In genomic region chr21:46218906-46219590, GRCh38 we compare ENCODE assay signal across 20 cellular contexts. TPM values are rescaled to one million over a fixed set of nuclear protein-coding genes. Genes with fewer than 3 reads are reported as not detected.
A peak's percentile ranks its signal among the peaks of the same experiment; 100 is the strongest.
DNase-seq lines count a peak whose midpoint lies in the region; ATAC-seq, FAIRE-seq and TF ChIP-seq lines count a peak whose summit lies in the region.
"Had no signal": no experiment of that assay in that cellular context is flagged by ENCODE, and none has a peak within 500 bp of the region (broad histone marks: within the 10 kb centered on the region; RNA-seq: fewer than 3 reads in every experiment).

No MANE protein-coding gene starts in this region.

- H3K27ac ChIP-seq in testis, result no peak overlapping the region
- H3K27ac ChIP-seq: C4-2B had no signal

- no peak overlapping the region for H3K27ac Mint-ChIP-seq in activated CD8-positive, alpha-beta memory T cell treated with anti-CD3 and anti-CD28 coated beads, Interleukin-2, amount 10 ng/mL, durations not matched to agents 7 days and 5 days
- H3K27ac Mint-ChIP-seq in chondrocyte (ENCODE audit: unreplicated experiment), result no peak overlapping the region
- peak overlapping the region; percentile 90 for H3K27ac Mint-ChIP-seq in nephron progenitor cell
- no peak overlapping the region for H3K27ac Mint-ChIP-seq in natural killer cell

- H3K9me3 Mint-ChIP-seq in activated CD8-positive, alpha-beta memory T cell treated with anti-CD3 and anti-CD28 coated beads, Interleukin-2, amount 10 ng/mL, durations not matched to agents 7 days and 5 days (ENCODE audit: low read depth), result no peaks in the 10 kb centered on the region
- no peaks in the 10 kb centered on the region for H3K9me3 Mint-ChIP-seq in chondrocyte (ENCODE audit: low read depth)
- no peaks in the 10 kb centered on the region for H3K9me3 Mint-ChIP-seq in nephron progenitor cell
- H3K9me3 Mint-ChIP-seq in natural killer cell, result no peaks in the 10 kb centered on the region

- FAIRE-seq in GM12892 (lab: Jason Lieb, UNC), result no peak
- FAIRE-seq: HTR-8/SVneo, K562 had no signal

- no peaks in the 10 kb centered on the region for H3K36me3 Mint-ChIP-seq in activated CD8-positive, alpha-beta memory T cell treated with anti-CD3 and anti-CD28 coated beads, Interleukin-2, amount 10 ng/mL, durations not matched to agents 7 days and 5 days
- H3K36me3 Mint-ChIP-seq in chondrocyte (ENCODE audit: low read depth), result peaks cover 21% of the 10 kb centered on the region
- H3K36me3 Mint-ChIP-seq in nephron progenitor cell (ENCODE audit: low read depth), result peaks cover 33% of the 10 kb centered on the region
- H3K36me3 Mint-ChIP-seq in natural killer cell, result no peaks in the 10 kb centered on the region

- H3K27me3 ChIP-seq in testis, result no peaks in the 10 kb centered on the region

- DNase-seq in activated CD8-positive, alpha-beta memory T cell treated with anti-CD3 and anti-CD28 coated beads, Interleukin-2, amount 10 ng/mL, durations not matched to agents 7 days and 5 days, result peak; percentile 38
- no peak for DNase-seq in activated CD8-positive, alpha-beta memory T cell treated with anti-CD3 and anti-CD28 coated beads, Interleukin-2, amount 50 U/mL, for 4 hours
- DNase-seq in chondrocyte (ENCODE audit: low spot score), result peak; percentile 59
- DNase-seq in nephron progenitor cell, result no peak
- peak; percentile 9 for DNase-seq in testis
- DNase-seq in natural killer cell, result no peak
- DNase-seq in GM12892 (ENCODE audit: insufficient read length), result no peak
- DNase-seq: 8988T; EL; NCI-H1048; NCI-H146; NCI-H226; NCI-H526; NK-92 treated with Interleukin-12 subunit alpha and Interleukin-12 subunit beta, amount 100 ng/mL, for 24 hours; OCI-M1 had no signal

- H3K9me3 ChIP-seq in testis, result no peaks in the 10 kb centered on the region
- H3K9me3 ChIP-seq: HAP-1 had no signal

- H3K4me3 Mint-ChIP-seq in activated CD8-positive, alpha-beta memory T cell treated with anti-CD3 and anti-CD28 coated beads, Interleukin-2, amount 10 ng/mL, durations not matched to agents 7 days and 5 days, result no peak overlapping the region
- H3K4me3 Mint-ChIP-seq in chondrocyte (ENCODE audit: unreplicated experiment) (no peak overlapping the region), nephron progenitor cell (no peak overlapping the region), natural killer cell (no peak overlapping the region)

- no peak for ATAC-seq in activated CD8-positive, alpha-beta memory T cell treated with anti-CD3 and anti-CD28 coated beads, Interleukin-2, amount 10 ng/mL, durations not matched to agents 7 days and 5 days
- ATAC-seq in natural killer cell, result no peak
- ATAC-seq in GM18909 (IDR thresholded peaks at IDR 0.05; ENCODE audit: poor library complexity, unreplicated experiment), result no peak
- ATAC-seq: K562 had no signal

- no peaks in the 10 kb centered on the region for H3K4me1 Mint-ChIP-seq in activated CD8-positive, alpha-beta memory T cell treated with anti-CD3 and anti-CD28 coated beads, Interleukin-2, amount 10 ng/mL, durations not matched to agents 7 days and 5 days
- H3K4me1 Mint-ChIP-seq in chondrocyte (ENCODE audit: low read depth) (peaks cover 5% of the 10 kb centered on the region), nephron progenitor cell (peaks cover 25% of the 10 kb centered on the region), natural killer cell (peaks cover 0 to 15% of the 10 kb centered on the region in 2 donors)

- H3K4me3 ChIP-seq in testis, result no peak overlapping the region
- H3K4me3 ChIP-seq: HAP-1, K562 had no signal

- intact Hi-C loops in testis (cut with DNase I; ENCODE audit: low total_unique reads) (no loop called here), natural killer cell (cut with micrococcal nuclease) (no loop called here)

- TF ChIP-seq POLR2A in testis (IDR thresholded peaks at IDR 0.05) (no peak), GM12892 (IDR thresholded peaks at IDR 0.05; ENCODE audit: low read depth, low read length) (no peak)

- no peaks in the 10 kb centered on the region for H3K27me3 Mint-ChIP-seq in activated CD8-positive, alpha-beta memory T cell treated with anti-CD3 and anti-CD28 coated beads, Interleukin-2, amount 10 ng/mL, durations not matched to agents 7 days and 5 days
- H3K27me3 Mint-ChIP-seq in chondrocyte (ENCODE audit: low read depth), result no peaks in the 10 kb centered on the region
- H3K27me3 Mint-ChIP-seq in nephron progenitor cell (ENCODE audit: low read depth, poor library complexity), result peaks cover 5% of the 10 kb centered on the region
- no peaks in the 10 kb centered on the region for H3K27me3 Mint-ChIP-seq in natural killer cell (ENCODE audit: low read depth in 2 of 2)

- TF ChIP-seq CTCF in chondrocyte (IDR thresholded peaks at IDR 0.05) (no peak), nephron progenitor cell (IDR thresholded peaks at IDR 0.05) (no peak), testis (IDR thresholded peaks at IDR 0.05) (no peak), natural killer cell (IDR thresholded peaks at IDR 0.05) (no peak)

- H3K36me3 ChIP-seq in testis (ENCODE audit: low read depth, missing control alignments), result no peaks in the 10 kb centered on the region

- CTCF ChIA-PET in activated CD8-positive, alpha-beta memory T cell treated with anti-CD3 and anti-CD28 coated beads, Interleukin-2, amount 10 ng/mL, durations not matched to agents 7 days and 5 days (lab: Charles Lee), result no interaction called here

- 93% methylated on average over 16 of the region's 16 CpGs; no CpG with 5 or more reads in 1 of the 2 donors for WGBS in testis, 2 donors

- no peaks in the 10 kb centered on the region for H3K4me1 ChIP-seq in testis
- H3K4me1 ChIP-seq: HAP-1 had no signal

RNA-seq across cellular contexts. Expression of gene LSS, which starts 9.5 kb away (rescaled TPM):
- total RNA-seq in activated CD8-positive, alpha-beta memory T cell treated with anti-CD3 and anti-CD28 coated beads, Interleukin-2, amount 10 ng/mL, durations not matched to agents 7 days and 5 days, result 10 to 100 TPM; 44.9 to 49.5 TPM
- total RNA-seq in chondrocyte, result 93.2 to 110 TPM (median 107 TPM) in 3 replicates
- 100 to 1,000 TPM; 126 to 152 TPM for total RNA-seq in testis
- 35.6 TPM for polyA plus RNA-seq in testis (ENCODE audit: insufficient read depth, low read depth, low replicate concordance)
- 10 to 100 TPM; 59.9 to 82.2 (median 62.7) TPM for total RNA-seq in natural killer cell
- polyA plus RNA-seq in GM12892 (2012; ENCODE audit: missing spikeins), result 33.0 TPM

RNA-seq across cellular contexts. Expression of gene SPATC1L, which starts 34.8 kb away (rescaled TPM):
- total RNA-seq in activated CD8-positive, alpha-beta memory T cell treated with anti-CD3 and anti-CD28 coated beads, Interleukin-2, amount 10 ng/mL, durations not matched to agents 7 days and 5 days, result 1 to 10 TPM; 4.2 to 4.8 TPM
- total RNA-seq in chondrocyte, result 14.0 to 18.5 TPM (median 14.1 TPM) in 3 replicates
- total RNA-seq in testis, result 10 to 100 TPM; 75.6 to 96.1 TPM
- polyA plus RNA-seq in testis (ENCODE audit: insufficient read depth, low read depth, low replicate concordance), result 55.4 TPM
- 1 to 10 TPM in 2 of 3 donors, under 1 TPM in 1; 0.18 to 4.0 (median 2.7) TPM for total RNA-seq in natural killer cell
- polyA plus RNA-seq in GM12892 (2012; ENCODE audit: missing spikeins), result 3.8 TPM

Comparison
In these comparisons a context has a peak if more than half of its experiments do, and no peak if none do; other contexts are left out.
1. DNase-seq: peak in activated CD8-positive, alpha-beta memory T cell treated with anti-CD3 and anti-CD28 coated beads, Interleukin-2, amount 10 ng/mL, durations not matched to agents 7 days and 5 days (single experiment), chondrocyte (single experiment) and testis (single experiment); none in activated CD8-positive, alpha-beta memory T cell treated with anti-CD3 and anti-CD28 coated beads, Interleukin-2, amount 50 U/mL, for 4 hours (single experiment), nephron progenitor cell (single experiment), natural killer cell (single experiment) and GM12892 (single experiment).